13 cellular contexts compared by ENCODE assay signal in genomic region chr20:64076061-64076997, GRCh38. TPM values are rescaled to one million over a fixed set of nuclear protein-coding genes. Genes with fewer than 3 reads are reported as not detected.
DNase-seq lines count a peak whose midpoint lies in the region; ATAC-seq and TF ChIP-seq lines count a peak whose summit lies in the region.
"Had no signal": no experiment of that assay in that cellular context is flagged by ENCODE, and none has a peak within 500 bp of the region (broad histone marks: within the 10 kb centered on the region; RNA-seq: fewer than 3 reads in every experiment).

No MANE protein-coding gene starts in this region.

- peaks cover 17 to 53% of the 10 kb centered on the region in 2 experiments for H3K36me3 ChIP-seq in mesenchymal stem cell (ENCODE audit: control insufficient read depth in 1 of 2, insufficient read depth in 2 of 2, low read depth in 1 of 2, low read length in 2 of 2)
- H3K36me3 ChIP-seq in prostate gland: no peaks in the 10 kb centered on the region

- no peak overlapping the region for H2AK5ac ChIP-seq in mesenchymal stem cell (ENCODE audit: low read length, severe bottlenecking)

- no peak for ATAC-seq in stimulated activated naive CD8-positive, alpha-beta T cell treated with anti-CD3 and anti-CD28 coated beads, Interleukin-15, Interleukin-2, amounts not matched to agents 100 U/mL and 50 U/mL, for 24 hours
- no peak for ATAC-seq in activated CD8-positive, alpha-beta T cell treated with anti-CD3 and anti-CD28 coated beads for 36 hours
- no peak for ATAC-seq in HG02763 (IDR thresholded peaks at IDR 0.05; ENCODE audit: unreplicated experiment)

- H2BK12ac ChIP-seq in mesenchymal stem cell (ENCODE audit: low read length in 2 of 2): no peak overlapping the region

- DNase-seq in stimulated activated naive CD8-positive, alpha-beta T cell treated with anti-CD3 and anti-CD28 coated beads, Interleukin-15, Interleukin-2, amounts not matched to agents 100 U/mL and 50 U/mL, for 24 hours: no peak
- DNase-seq in activated CD8-positive, alpha-beta T cell treated with anti-CD3 and anti-CD28 coated beads for 36 hours: no peak
- DNase-seq in mesenchymal stem cell (no peak), prostate gland (ENCODE audit: low spot score) (no peak), SKM-1 treated with dmso at 0.1 percent for 144 hours (lab: John Stamatoyannopoulos, UW; ENCODE audit: unreplicated experiment) (no peak), HT-29 (ENCODE audit: low spot score) (no peak)
- DNase-seq: NCI-H226, occipital lobe had no signal

- intact Hi-C loops in activated CD8-positive, alpha-beta T cell treated with anti-CD3 and anti-CD28 coated beads for 36 hours (cut with micrococcal nuclease): no loop called here
- intact Hi-C loops in prostate gland (cut with DNase I): no loop called here

- no peaks in the 10 kb centered on the region for H3K27me3 Mint-ChIP-seq in stimulated activated naive CD8-positive, alpha-beta T cell treated with anti-CD3 and anti-CD28 coated beads, Interleukin-15, Interleukin-2, amounts not matched to agents 100 ng/mL and 50 ng/mL, for 24 hours
- H3K27me3 Mint-ChIP-seq in activated CD8-positive, alpha-beta T cell treated with anti-CD3 and anti-CD28 coated beads for 36 hours: no peaks in the 10 kb centered on the region

- H3K23ac ChIP-seq in mesenchymal stem cell (ENCODE audit: low read length in 2 of 2): no peak overlapping the region

- H3K4me3 ChIP-seq in mesenchymal stem cell (ENCODE audit: insufficient read depth in 1 of 2, low read depth in 1 of 2, low read length in 2 of 2): no peak overlapping the region
- no peak overlapping the region for H3K4me3 ChIP-seq in prostate gland

- no peak for TF ChIP-seq POLR2A in prostate gland (IDR thresholded peaks at IDR 0.05)

- no peak overlapping the region for H3K9ac ChIP-seq in mesenchymal stem cell (ENCODE audit: low read length)

- H2BK5ac ChIP-seq in mesenchymal stem cell (ENCODE audit: low read depth, low read length, poor library complexity, severe bottlenecking): no peak overlapping the region

- H3K36me3 Mint-ChIP-seq in stimulated activated naive CD8-positive, alpha-beta T cell treated with anti-CD3 and anti-CD28 coated beads, Interleukin-15, Interleukin-2, amounts not matched to agents 100 ng/mL and 50 ng/mL, for 24 hours (ENCODE audit: low read depth): no peaks in the 10 kb centered on the region
- peaks cover 5% of the 10 kb centered on the region for H3K36me3 Mint-ChIP-seq in activated CD8-positive, alpha-beta T cell treated with anti-CD3 and anti-CD28 coated beads for 36 hours (ENCODE audit: low read depth)

- WGBS in mesenchymal stem cell: 97% methylated on average over 21 of the region's 22 CpGs
- 96% methylated on average over 21 of the region's 22 CpGs for WGBS in prostate gland

- TF ChIP-seq CTCF in activated CD8-positive, alpha-beta T cell treated with anti-CD3 and anti-CD28 coated beads for 36 hours (IDR thresholded peaks at IDR 0.05): no peak
- no peak for TF ChIP-seq CTCF in prostate gland (IDR thresholded peaks at IDR 0.05)

- H3K27ac ChIP-seq in mesenchymal stem cell (ENCODE audit: low read length, poor library complexity, severe bottlenecking): no peak overlapping the region
- H3K27ac ChIP-seq in prostate gland: no peak overlapping the region

- no peak overlapping the region for H3K4ac ChIP-seq in mesenchymal stem cell (ENCODE audit: low read depth in 1 of 2, low read length in 2 of 2)

- H3K9me3 Mint-ChIP-seq in stimulated activated naive CD8-positive, alpha-beta T cell treated with anti-CD3 and anti-CD28 coated beads, Interleukin-15, Interleukin-2, amounts not matched to agents 100 ng/mL and 50 ng/mL, for 24 hours: no peaks in the 10 kb centered on the region
- H3K9me3 Mint-ChIP-seq in activated CD8-positive, alpha-beta T cell treated with anti-CD3 and anti-CD28 coated beads for 36 hours: no peaks in the 10 kb centered on the region

- H4K91ac ChIP-seq in mesenchymal stem cell (ENCODE audit: low read length): peak overlapping the region; percentile 14

- no peak overlapping the region for H3K4me2 ChIP-seq in mesenchymal stem cell (ENCODE audit: low read length, poor library complexity, severe bottlenecking)

- peaks cover 24% of the 10 kb centered on the region for H3K4me1 Mint-ChIP-seq in stimulated activated naive CD8-positive, alpha-beta T cell treated with anti-CD3 and anti-CD28 coated beads, Interleukin-15, Interleukin-2, amounts not matched to agents 100 ng/mL and 50 ng/mL, for 24 hours (ENCODE audit: low read depth)
- peaks cover 4% of the 10 kb centered on the region for H3K4me1 Mint-ChIP-seq in activated CD8-positive, alpha-beta T cell treated with anti-CD3 and anti-CD28 coated beads for 36 hours (ENCODE audit: low read depth)

- no peak overlapping the region for H4K8ac ChIP-seq in mesenchymal stem cell (ENCODE audit: low read length)

- H3K14ac ChIP-seq in mesenchymal stem cell (ENCODE audit: low read length in 2 of 2): no peak overlapping the region

- H3K18ac ChIP-seq in mesenchymal stem cell (ENCODE audit: low read depth in 1 of 2, low read length in 2 of 2): no peak overlapping the region

- no peak overlapping the region for H2BK15ac ChIP-seq in mesenchymal stem cell (ENCODE audit: low read depth, poor library complexity, severe bottlenecking)

- H3K27ac Mint-ChIP-seq in stimulated activated naive CD8-positive, alpha-beta T cell treated with anti-CD3 and anti-CD28 coated beads, Interleukin-15, Interleukin-2, amounts not matched to agents 100 ng/mL and 50 ng/mL, for 24 hours: no peak overlapping the region
- H3K27ac Mint-ChIP-seq in activated CD8-positive, alpha-beta T cell treated with anti-CD3 and anti-CD28 coated beads for 36 hours: peak overlapping the region; percentile 89

- peaks cover 22% of the 10 kb centered on the region for H3K4me1 ChIP-seq in mesenchymal stem cell (ENCODE audit: control insufficient read depth, insufficient read depth, low read depth, low read length)
- H3K4me1 ChIP-seq in prostate gland (replicated peaks): peaks cover 9% of the 10 kb centered on the region

- H2AFZ ChIP-seq in mesenchymal stem cell (ENCODE audit: low read depth, low read length): no peak overlapping the region

- peaks cover 24% of the 10 kb centered on the region for H3K79me1 ChIP-seq in mesenchymal stem cell (replicated peaks; ENCODE audit: low read length, poor library complexity, severe bottlenecking)

- peak overlapping the region; percentile 90 for H3K4me3 Mint-ChIP-seq in stimulated activated naive CD8-positive, alpha-beta T cell treated with anti-CD3 and anti-CD28 coated beads, Interleukin-15, Interleukin-2, amounts not matched to agents 100 ng/mL and 50 ng/mL, for 24 hours
- peak overlapping the region; percentile 50 for H3K4me3 Mint-ChIP-seq in activated CD8-positive, alpha-beta T cell treated with anti-CD3 and anti-CD28 coated beads for 36 hours

- peaks cover 0 to 3% of the 10 kb centered on the region in 2 experiments for H3K27me3 ChIP-seq in mesenchymal stem cell (ENCODE audit: control insufficient read depth in 1 of 2, insufficient read depth in 1 of 2, low read length in 2 of 2)
- no peaks in the 10 kb centered on the region for H3K27me3 ChIP-seq in prostate gland (replicated peaks; ENCODE audit: insufficient read depth)

- POLR2A ChIA-PET in activated CD8-positive, alpha-beta T cell treated with anti-CD3 and anti-CD28 coated beads for 36 hours (lab: Charles Lee): interaction anchor here (0.7 to 1.3 kb wide), 3 partner anchors 9 to 12 kb away, joined by 3 to 7 read pairs (median 3); no protein-coding TSS in a partner anchor

- H3K9me3 ChIP-seq in mesenchymal stem cell (ENCODE audit: control insufficient read depth, low read length) (no peaks in the 10 kb centered on the region), prostate gland (no peaks in the 10 kb centered on the region)

- H2BK120ac ChIP-seq in mesenchymal stem cell (ENCODE audit: low read depth, low read length): no peak overlapping the region

- CTCF ChIA-PET in activated CD8-positive, alpha-beta T cell treated with anti-CD3 and anti-CD28 coated beads for 36 hours (lab: Charles Lee): interaction anchor here (1.0 to 3.5 kb wide), 3 partner anchors 19 to 44 kb away, joined by 3 to 20 read pairs (median 4); no protein-coding TSS in a partner anchor

RNA-seq across cellular contexts. Expression of gene RGS19, which starts 3.0 kb away (rescaled TPM):
- 10 to 100 TPM; 42.5 to 44.1 TPM for total RNA-seq in activated CD8-positive, alpha-beta T cell treated with anti-CD3 and anti-CD28 coated beads for 36 hours
- polyA plus RNA-seq in mesenchymal stem cell (2013, experiment 1 of 2): 11.6 TPM
- 13.4 TPM for polyA plus RNA-seq in mesenchymal stem cell (2013, experiment 2 of 2)
- 10 to 100 TPM; 13.3 to 15.1 TPM for total RNA-seq in prostate gland
- 89.2 and 99.8 TPM in 2 replicates for total RNA-seq in HT-29 (2014; rRNA removed; shearing (Covaris generic))

RNA-seq across cellular contexts. Expression of gene OPRL1, which starts 3.6 kb away (rescaled TPM):
- under 1 TPM; 0.61 to 0.63 TPM for total RNA-seq in activated CD8-positive, alpha-beta T cell treated with anti-CD3 and anti-CD28 coated beads for 36 hours
- polyA plus RNA-seq in mesenchymal stem cell (2013, experiment 1 of 2): 0.54 TPM
- polyA plus RNA-seq in mesenchymal stem cell (2013, experiment 2 of 2): 0.40 TPM
- total RNA-seq in prostate gland: 1 to 10 TPM; 1.5 to 2.9 TPM
- total RNA-seq in HT-29 (2014; rRNA removed; shearing (Covaris generic)): 1.2 and 1.5 TPM in 2 replicates

RNA-seq across cellular contexts. Expression of gene LKAAEAR1, which starts 7.9 kb away (rescaled TPM):
- under 1 TPM; 0.43 TPM for total RNA-seq in activated CD8-positive, alpha-beta T cell treated with anti-CD3 and anti-CD28 coated beads for 36 hours
- polyA plus RNA-seq in mesenchymal stem cell (2013, experiment 1 of 2): 0.08 TPM
- polyA plus RNA-seq in mesenchymal stem cell (2013, experiment 2 of 2): not detected
- total RNA-seq in prostate gland: 10 to 100 TPM in 1 of 2 donors, not detected in 1; 10.2 TPM
- total RNA-seq in HT-29 (2014; rRNA removed; shearing (Covaris generic)): not detected in 2 replicates
- total RNA-seq: G401, left ventricle myocardium superior had no signal
- polyA plus RNA-seq: BJ had no signal

RNA-seq across cellular contexts. Expression of gene TCEA2, which starts 13.3 kb away (rescaled TPM):
- total RNA-seq in activated CD8-positive, alpha-beta T cell treated with anti-CD3 and anti-CD28 coated beads for 36 hours: 10 to 100 TPM; 30.0 to 33.0 TPM
- polyA plus RNA-seq in mesenchymal stem cell (2013, experiment 1 of 2): 57.9 TPM
- polyA plus RNA-seq in mesenchymal stem cell (2013, experiment 2 of 2): 60.9 TPM
- 10 to 100 TPM; 45.0 to 69.5 TPM for total RNA-seq in prostate gland
- total RNA-seq in HT-29 (2014; rRNA removed; shearing (Covaris generic)): 1.2 TPM in 1 of 2 replicates, not detected in the other

RNA-seq across cellular contexts. Expression of gene SOX18, which starts 26.9 kb away (rescaled TPM):
- not detected for total RNA-seq in activated CD8-positive, alpha-beta T cell treated with anti-CD3 and anti-CD28 coated beads for 36 hours
- polyA plus RNA-seq in mesenchymal stem cell (2013, experiment 1 of 2): 0.33 TPM
- polyA plus RNA-seq in mesenchymal stem cell (2013, experiment 2 of 2): 0.27 TPM
- 10 to 100 TPM in 1 of 2 donors, 1 to 10 TPM in 1; 4.7 to 12.8 TPM for total RNA-seq in prostate gland
- total RNA-seq in HT-29 (2014; rRNA removed; shearing (Covaris generic)): not detected in 2 replicates
- polyA plus RNA-seq: BJ had no signal
